In genomic region chr7:137025469-137026175, GRCh38 we compare ENCODE assay signal across 1 cellular context.
A peak's percentile ranks its signal among the peaks of the same experiment; 100 is the strongest.
TF ChIP-seq lines count a peak whose summit lies in the region.

No MANE protein-coding gene starts in this region.

TF ChIP-seq in IMR-90, 13 proteins besides CTCF, POLR2A, EP300 and RAD21:
- TF ChIP-seq NFE2L2 (IDR thresholded peaks at IDR 0.05; ENCODE audit: low read depth, low read length) (peak; percentile 63; the same call in 1 of the 2 replicates), MAFK (IDR thresholded peaks at IDR 0.05; ENCODE audit: low read depth, low read length) (peak; percentile 24; the same call in 1 of the 2 replicates), MAZ (IDR thresholded peaks at IDR 0.05; ENCODE audit: borderline replicate concordance, low read depth, low read length) (no peak), CEBPB (IDR thresholded peaks at IDR 0.05; ENCODE audit: low read depth, low read length) (peak; percentile 55; the same call in 1 of the 2 replicates)
